1 cellular context compared by ENCODE assay signal in genomic region chr2:105143467-105144127, GRCh38.
TF ChIP-seq lines count a peak whose summit lies in the region.

No MANE protein-coding gene starts in this region.

TF ChIP-seq in WTC11, 78 proteins besides CTCF, POLR2A, EP300 and RAD21 (continued from another document):
- TF ChIP-seq FOXP1 (CRISPR knock-in tag; IDR thresholded peaks at IDR 0.05; ENCODE audit: borderline replicate concordance) (0 out of 2 replicates have a peak, but pooled peaks have one; percentile 29), IRF2 (CRISPR knock-in tag; IDR thresholded peaks at IDR 0.05; ENCODE audit: borderline replicate concordance, low read depth) (no peak), USF1 (CRISPR knock-in tag; IDR thresholded peaks at IDR 0.05) (no peak), ZNF512 (CRISPR knock-in tag; IDR thresholded peaks at IDR 0.05; ENCODE audit: borderline replicate concordance) (no peak)
TF ChIP-seq in WTC11: peak in this region for 3.
